Comparison of ENCODE assay signal across 22 cellular contexts in genomic region chr2:47490406-47490805, GRCh38.
"Had no signal": no experiment of that assay in that cellular context is flagged by ENCODE, and none has a peak within 500 bp of the region (broad histone marks: within the 10 kb centered on the region; RNA-seq: fewer than 3 reads in every experiment).

No MANE protein-coding gene starts in this region.

- H3K27ac Mint-ChIP-seq: activated CD4-positive, alpha-beta T cell treated with anti-CD3 and anti-CD28 coated beads, Interleukin-2, amount 10 ng/mL, durations not matched to agents 24 days and 14 days; activated CD8-positive, alpha-beta T cell treated with anti-CD3 and anti-CD28 coated beads for 36 hours; activated naive CD4-positive, alpha-beta T cell treated with anti-CD3 and anti-CD28 coated beads for 36 hours; activated naive CD8-positive, alpha-beta T cell treated with anti-CD3 and anti-CD28 coated beads, Interleukin-2, amount 50 U/mL, for 24 hours; mesothelial cell of epicardium; nephron; stimulated activated memory B cell treated with anti-CD40 and anti-IgM and Interleukin-4, amounts not matched to agents 10 μg/mL and 1 μg/mL and 100 μg/mL, for 72 hours; T-helper 2 cell treated with Interferon-gamma antibody and Interleukin-4, amounts not matched to agents 5 μg/mL and 100 μg/mL, for 36 hours had no signal

- H3K4me3 ChIP-seq: esophagus muscularis mucosa, lower lobe of right lung, sigmoid colon had no signal

- H3K4me1 ChIP-seq: sigmoid colon had no signal

- H3K9me3 Mint-ChIP-seq: activated CD8-positive, alpha-beta T cell treated with anti-CD3 and anti-CD28 coated beads for 36 hours; activated naive CD8-positive, alpha-beta T cell treated with anti-CD3 and anti-CD28 coated beads, Interleukin-2, amount 50 U/mL, for 24 hours had no signal

- H3K27me3 Mint-ChIP-seq: activated CD4-positive, alpha-beta T cell treated with anti-CD3 and anti-CD28 coated beads, Interleukin-2, amount 10 ng/mL, durations not matched to agents 24 days and 14 days; activated CD8-positive, alpha-beta T cell treated with anti-CD3 and anti-CD28 coated beads for 36 hours; activated naive CD8-positive, alpha-beta T cell treated with anti-CD3 and anti-CD28 coated beads, Interleukin-2, amount 50 U/mL, for 24 hours had no signal

- H3K9me3 ChIP-seq: esophagus muscularis mucosa, lower lobe of right lung, sigmoid colon had no signal

- ATAC-seq: activated CD8-positive, alpha-beta T cell treated with anti-CD3 and anti-CD28 coated beads for 36 hours; activated T-cell treated with anti-CD3 and anti-CD28 coated beads, Interleukin-2, amount 50 U/mL, for 4 hours; left colon; lower lobe of right lung; stimulated activated memory B cell treated with anti-CD40 and anti-IgM and Interleukin-4, amounts not matched to agents 10 μg/mL and 1 μg/mL and 100 μg/mL, for 72 hours had no signal

- H3K27ac ChIP-seq: esophagus muscularis mucosa, lower lobe of right lung, sigmoid colon had no signal

- H3K4me3 Mint-ChIP-seq: activated CD4-positive, alpha-beta T cell treated with anti-CD3 and anti-CD28 coated beads, Interleukin-2, amount 10 ng/mL, durations not matched to agents 24 days and 14 days; activated CD8-positive, alpha-beta T cell treated with anti-CD3 and anti-CD28 coated beads for 36 hours; activated naive CD4-positive, alpha-beta T cell treated with anti-CD3 and anti-CD28 coated beads for 36 hours; activated naive CD8-positive, alpha-beta T cell treated with anti-CD3 and anti-CD28 coated beads, Interleukin-2, amount 50 U/mL, for 24 hours; activated T-cell treated with anti-CD3 and anti-CD28 coated beads, Interleukin-2, amount 50 U/mL, for 4 hours; mesothelial cell of epicardium; nephron; stimulated activated memory B cell treated with anti-CD40 and anti-IgM and Interleukin-4, amounts not matched to agents 10 μg/mL and 1 μg/mL and 100 μg/mL, for 72 hours; T-helper 2 cell treated with Interferon-gamma antibody and Interleukin-4, amounts not matched to agents 5 μg/mL and 100 μg/mL, for 36 hours had no signal

- DNase-seq: activated CD4-positive, alpha-beta T cell treated with anti-CD3 and anti-CD28 coated beads, Interleukin-2, amount 10 ng/mL, durations not matched to agents 24 days and 14 days; activated CD4-positive, CD25-positive, alpha-beta regulatory T cell; activated CD8-positive, alpha-beta T cell treated with anti-CD3 and anti-CD28 coated beads for 36 hours; activated naive CD4-positive, alpha-beta T cell treated with anti-CD3 and anti-CD28 coated beads for 36 hours; activated naive CD8-positive, alpha-beta T cell treated with anti-CD3 and anti-CD28 coated beads, Interleukin-2, amount 50 U/mL, for 24 hours; activated T-cell treated with anti-CD3 and anti-CD28 coated beads, Interleukin-2, amount 50 U/mL, for 4 hours; aorta; cerebellar nuclear complex; effector CD8-positive, alpha-beta T cell; foreskin fibroblast; glutamatergic neuron; hippocampal formation; islet precursor cell; left colon; lower lobe of right lung; sigmoid colon; stimulated activated CD4-positive, alpha-beta T cell treated with anti-CD3 and anti-CD28 coated beads, Interleukin-4, amount 100 ng/mL, for 24 hours had no signal

- H3K36me3 ChIP-seq: esophagus muscularis mucosa, lower lobe of right lung, sigmoid colon had no signal

- H3K4me1 Mint-ChIP-seq: nephron had no signal

- H3K27me3 ChIP-seq: sigmoid colon had no signal
